In genomic region chr12:109069307-109070231, GRCh38 we compare ENCODE assay signal across 1 cellular context.
TF ChIP-seq lines count a peak whose summit lies in the region.

No MANE protein-coding gene starts in this region.

TF ChIP-seq in HepG2, 621 proteins besides CTCF, POLR2A, EP300 and RAD21 (continued from another document):
- peak; percentile 37; the same call in 1 of the 2 replicates for TF ChIP-seq ZNF687 (CRISPR knock-in tag; IDR thresholded peaks at IDR 0.05)
- no peak for TF ChIP-seq ELF3 (CRISPR knock-in tag; IDR thresholded peaks at IDR 0.05)
- no peak for TF ChIP-seq MTERF4 (CRISPR knock-in tag; IDR thresholded peaks at IDR 0.05)
- no peak for TF ChIP-seq POLR2AphosphoS2 (IDR thresholded peaks at IDR 0.05; ENCODE audit: low read depth, low read length)
- TF ChIP-seq ZKSCAN8 (CRISPR knock-in tag; IDR thresholded peaks at IDR 0.05; ENCODE audit: borderline replicate concordance): no peak
- TF ChIP-seq THYN1 (CRISPR knock-in tag; IDR thresholded peaks at IDR 0.05; ENCODE audit: borderline replicate concordance, low read depth): no peak
- no peak for TF ChIP-seq NFE2L1 (CRISPR knock-in tag; IDR thresholded peaks at IDR 0.05; ENCODE audit: borderline replicate concordance)
- TF ChIP-seq SALL1 (CRISPR knock-in tag; IDR thresholded peaks at IDR 0.05): no peak
- no peak for TF ChIP-seq JUND (CRISPR knock-in tag; IDR thresholded peaks at IDR 0.05)
- TF ChIP-seq ZNF747 (CRISPR knock-in tag; IDR thresholded peaks at IDR 0.05; ENCODE audit: borderline replicate concordance): no peak
- no peak for TF ChIP-seq DPF2 (CRISPR knock-in tag; IDR thresholded peaks at IDR 0.05; ENCODE audit: borderline replicate concordance, low read depth)
- 0 out of 2 replicates have a peak, but pooled peaks have one; percentile 7 for TF ChIP-seq HNF4G (IDR thresholded peaks at IDR 0.05; ENCODE audit: borderline replicate concordance, low read depth, low read length)
- no peak for TF ChIP-seq HNF4G (CRISPR knock-in tag; IDR thresholded peaks at IDR 0.05; ENCODE audit: borderline replicate concordance, low read depth)
- no peak for TF ChIP-seq KDM4B (CRISPR knock-in tag; IDR thresholded peaks at IDR 0.05)
- TF ChIP-seq MAX (IDR thresholded peaks at IDR 0.05): no peak
- no peak for TF ChIP-seq ATF3 (CRISPR knock-in tag; IDR thresholded peaks at IDR 0.05)
- no peak for TF ChIP-seq RNF2 (conservative IDR thresholded peaks at IDR 0.05; ENCODE audit: low read depth)
TF ChIP-seq in HepG2: peak in this region for 12.
